12 cellular contexts compared by ENCODE assay signal in the genomic region with DNA sequence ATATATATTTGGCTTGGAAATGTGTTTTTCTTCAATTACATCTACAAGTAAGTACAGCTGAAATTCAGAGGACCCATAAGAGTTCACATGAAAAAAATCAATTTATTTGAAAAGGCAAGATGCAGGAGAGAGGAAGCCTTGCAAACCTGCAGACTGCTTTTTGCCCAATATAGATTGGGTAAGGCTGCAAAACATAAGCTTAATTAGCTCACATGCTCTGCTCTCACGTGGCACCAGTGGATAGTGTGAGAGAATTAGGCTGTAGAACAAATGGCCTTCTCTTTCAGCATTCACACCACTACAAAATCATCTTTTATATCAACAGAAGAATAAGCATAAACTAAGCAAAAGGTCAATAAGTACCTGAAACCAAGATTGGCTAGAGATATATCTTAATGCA.
"Had no signal": no experiment of that assay in that cellular context is flagged by ENCODE, and none has a peak within 500 bp of the region (broad histone marks: within the 10 kb centered on the region; RNA-seq: fewer than 3 reads in every experiment).

No MANE protein-coding gene starts in this region.

- H3K27me3 Mint-ChIP-seq: activated CD4-positive, alpha-beta memory T cell treated with anti-CD3 and anti-CD28 coated beads for 36 hours; dendritic cell treated with granulocyte-macrophage colony-stimulating factor and Interleukin-4, amounts not matched to agents 40 ng/mL and 50 ng/mL, for 4 days; effector memory CD8-positive, alpha-beta T cell; naive B cell had no signal

- DNase-seq: activated CD4-positive, alpha-beta memory T cell treated with anti-CD3 and anti-CD28 coated beads for 36 hours; central memory CD4-positive, alpha-beta T cell; effector memory CD8-positive, alpha-beta T cell; hippocampal formation; naive B cell; psoas muscle; sigmoid colon; stimulated activated CD4-positive, alpha-beta T cell treated with anti-CD3 and anti-CD28 coated beads, Interleukin-2, amount 100 ng/mL, for 48 hours; stimulated activated naive CD8-positive, alpha-beta T cell treated with anti-CD3 and anti-CD28 coated beads, Interleukin-15, Interleukin-2, amounts not matched to agents 100 U/mL and 50 U/mL, for 24 hours; T-helper 9 cell had no signal

- ATAC-seq: effector memory CD8-positive, alpha-beta T cell; psoas muscle; stimulated activated naive CD8-positive, alpha-beta T cell treated with anti-CD3 and anti-CD28 coated beads, Interleukin-15, Interleukin-2, amounts not matched to agents 100 U/mL and 50 U/mL, for 24 hours had no signal

- H3K4me3 Mint-ChIP-seq: activated CD4-positive, alpha-beta memory T cell treated with anti-CD3 and anti-CD28 coated beads for 36 hours; dendritic cell treated with granulocyte-macrophage colony-stimulating factor and Interleukin-4, amounts not matched to agents 40 ng/mL and 50 ng/mL, for 4 days; effector memory CD8-positive, alpha-beta T cell; naive B cell had no signal

- H3K36me3 Mint-ChIP-seq: activated CD4-positive, alpha-beta memory T cell treated with anti-CD3 and anti-CD28 coated beads for 36 hours had no signal

- H3K9me3 ChIP-seq: psoas muscle, sigmoid colon had no signal

- H3K9me3 Mint-ChIP-seq: activated CD4-positive, alpha-beta memory T cell treated with anti-CD3 and anti-CD28 coated beads for 36 hours; dendritic cell treated with granulocyte-macrophage colony-stimulating factor and Interleukin-4, amounts not matched to agents 40 ng/mL and 50 ng/mL, for 4 days; effector memory CD8-positive, alpha-beta T cell; naive B cell had no signal

- H3K27me3 ChIP-seq: sigmoid colon had no signal

- H3K4me3 ChIP-seq: psoas muscle, sigmoid colon had no signal

- H3K27ac Mint-ChIP-seq: activated CD4-positive, alpha-beta memory T cell treated with anti-CD3 and anti-CD28 coated beads for 36 hours; dendritic cell treated with granulocyte-macrophage colony-stimulating factor and Interleukin-4, amounts not matched to agents 40 ng/mL and 50 ng/mL, for 4 days; effector memory CD8-positive, alpha-beta T cell; naive B cell had no signal

- H3K27ac ChIP-seq: epithelial cell of prostate, psoas muscle, sigmoid colon had no signal

- H3K4me1 ChIP-seq: psoas muscle had no signal

- H3K4me1 Mint-ChIP-seq: naive B cell had no signal
